In genomic region chr6:20013485-20013884, GRCh38 we compare ENCODE assay signal across 15 cellular contexts.
"Had no signal": no experiment of that assay in that cellular context is flagged by ENCODE, and none has a peak within 500 bp of the region (broad histone marks: within the 10 kb centered on the region; RNA-seq: fewer than 3 reads in every experiment).

No MANE protein-coding gene starts in this region.

- DNase-seq: activated CD4-positive, alpha-beta T cell treated with anti-CD3 and anti-CD28 coated beads for 4 hours; activated CD4-positive, alpha-beta T cell treated with anti-CD3 and anti-CD28 coated beads, Interleukin-2, amount 50 U/mL, for 48 hours; activated CD4-positive, CD25-positive, alpha-beta regulatory T cell; activated CD8-positive, alpha-beta memory T cell treated with anti-CD3 and anti-CD28 coated beads, Interleukin-2, amount 50 U/mL, for 48 hours; activated naive CD4-positive, alpha-beta T cell; activated T-cell treated with anti-CD3 and anti-CD28 coated beads, Interleukin-2, amount 50 U/mL, for 4 hours; dermis blood vessel endothelial cell; effector memory CD4-positive, alpha-beta T cell; foreskin keratinocyte; left ventricle myocardium superior; mammary epithelial cell; mucosa of descending colon; nephron progenitor cell; stimulated activated CD4-positive, alpha-beta T cell treated with anti-CD3 and anti-CD28 coated beads, Interleukin-2, amount 100 ng/mL, for 48 hours; stimulated activated naive CD4-positive, alpha-beta T cell treated with Interleukin-2 at 50 U/mL for 16 hours had no signal
